Comparison of ENCODE assay signal across 1 cellular context in the genomic region with DNA sequence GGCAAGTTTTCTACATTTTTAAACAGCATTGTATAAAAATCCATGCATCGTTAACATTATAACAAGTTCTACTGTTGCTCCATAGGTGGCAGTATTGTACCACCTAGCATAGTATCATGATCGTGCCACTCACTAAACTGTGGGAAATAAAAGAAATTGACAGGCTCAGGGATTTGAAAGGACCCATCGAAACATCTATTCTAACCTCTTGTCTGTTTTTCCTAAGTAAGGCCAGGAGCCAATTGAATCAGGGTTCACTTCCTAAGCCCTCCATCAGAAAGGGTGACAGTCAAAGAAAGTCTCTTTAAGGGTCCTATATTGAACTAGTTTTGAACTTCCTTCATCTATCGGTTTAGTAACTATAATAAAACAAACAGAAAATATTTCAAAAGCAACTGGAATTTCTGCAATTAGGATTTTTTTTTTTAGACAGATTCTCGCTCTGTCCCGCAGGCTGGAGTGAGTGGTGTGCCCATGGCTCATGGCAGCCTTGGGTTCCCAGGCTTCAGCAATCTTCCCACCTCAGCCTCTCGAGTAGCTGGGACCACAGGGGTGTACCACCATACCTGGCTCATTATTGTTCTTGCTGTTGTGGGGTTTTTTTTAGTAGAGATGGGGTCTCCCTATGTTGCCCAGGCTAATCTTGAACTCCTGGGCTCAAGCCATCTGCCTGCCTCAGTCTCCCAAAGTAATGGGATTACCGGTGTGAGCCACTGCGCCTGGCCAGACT.
TF ChIP-seq lines count a peak whose summit lies in the region.

No MANE protein-coding gene starts in this region.

TF ChIP-seq in H1, 55 proteins besides CTCF, POLR2A, EP300 and RAD21 (continued from another document):
- TF ChIP-seq POU5F1 (IDR thresholded peaks at IDR 0.05; ENCODE audit: low read depth, low read length) (no peak), CBX5 (IDR thresholded peaks at IDR 0.05; ENCODE audit: low read depth, low read length) (no peak), EGR1 (IDR thresholded peaks at IDR 0.05; ENCODE audit: borderline replicate concordance, low read depth, low read length) (no peak)
